20 cellular contexts compared by ENCODE assay signal in the genomic region with DNA sequence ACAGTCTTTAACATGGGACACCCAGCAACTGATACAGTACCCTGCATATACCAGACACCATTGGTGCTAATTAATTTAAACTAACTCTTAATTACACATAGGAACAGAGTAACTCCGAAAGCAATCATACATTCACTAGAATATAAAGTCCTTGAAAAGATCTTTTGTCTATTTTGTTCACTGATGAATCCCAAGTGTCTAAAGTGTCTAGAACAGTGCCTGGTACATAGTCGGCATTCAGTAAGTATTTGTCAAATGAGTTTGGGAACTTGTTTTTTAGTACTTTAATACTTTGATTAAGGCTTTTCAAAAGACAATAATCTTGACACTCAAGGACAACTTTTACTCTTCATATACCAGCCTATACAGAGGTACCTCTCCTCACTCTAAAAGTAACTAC. TPM values are rescaled to one million over a fixed set of nuclear protein-coding genes. Genes with fewer than 3 reads are reported as not detected.
DNase-seq lines count a peak whose midpoint lies in the region; ATAC-seq lines count a peak whose summit lies in the region.
"Had no signal": no experiment of that assay in that cellular context is flagged by ENCODE, and none has a peak within 500 bp of the region (broad histone marks: within the 10 kb centered on the region; RNA-seq: fewer than 3 reads in every experiment).

No MANE protein-coding gene starts in this region.

- H3K27me3 Mint-ChIP-seq in activated naive CD8-positive, alpha-beta T cell = no peaks in the 10 kb centered on the region
- H3K27me3 Mint-ChIP-seq in activated naive CD8-positive, alpha-beta T cell treated with anti-CD3 and anti-CD28 coated beads, Interleukin-2, amount 50 U/mL, for 24 hours = no peaks in the 10 kb centered on the region
- H3K27me3 Mint-ChIP-seq in IgD-negative memory B cell = no peaks in the 10 kb centered on the region
- H3K27me3 Mint-ChIP-seq in effector memory CD8-positive, alpha-beta T cell = no peaks in the 10 kb centered on the region
- no peaks in the 10 kb centered on the region for H3K27me3 Mint-ChIP-seq in stimulated activated memory B cell treated with anti-CD40 and anti-IgM and Interleukin-4, amounts not matched to agents 10 μg/mL and 1 μg/mL and 100 μg/mL, for 72 hours

- H3K27ac Mint-ChIP-seq in activated naive CD8-positive, alpha-beta T cell = peak overlapping the region; percentile 34
- H3K27ac Mint-ChIP-seq in activated naive CD8-positive, alpha-beta T cell treated with anti-CD3 and anti-CD28 coated beads, Interleukin-2, amount 50 U/mL, for 24 hours = no peak overlapping the region
- H3K27ac Mint-ChIP-seq in IgD-negative memory B cell = peak overlapping the region; percentile 60 to 82 (median 67)
- H3K27ac Mint-ChIP-seq in effector memory CD8-positive, alpha-beta T cell = peak overlapping the region; percentile 56 to 75
- peak overlapping the region; percentile 12 for H3K27ac Mint-ChIP-seq in stimulated activated memory B cell treated with anti-CD40 and anti-IgM and Interleukin-4, amounts not matched to agents 10 μg/mL and 1 μg/mL and 100 μg/mL, for 72 hours

- peak overlapping the region; percentile 10 for H3K4me3 Mint-ChIP-seq in activated naive CD8-positive, alpha-beta T cell
- no peak overlapping the region for H3K4me3 Mint-ChIP-seq in activated naive CD8-positive, alpha-beta T cell treated with anti-CD3 and anti-CD28 coated beads, Interleukin-2, amount 50 U/mL, for 24 hours
- H3K4me3 Mint-ChIP-seq in IgD-negative memory B cell = peak overlapping the region in 1 of 4 donors; percentile 23
- H3K4me3 Mint-ChIP-seq in effector memory CD8-positive, alpha-beta T cell = peak overlapping the region in 1 of 2 donors; percentile 31
- no peak overlapping the region for H3K4me3 Mint-ChIP-seq in stimulated activated memory B cell treated with anti-CD40 and anti-IgM and Interleukin-4, amounts not matched to agents 10 μg/mL and 1 μg/mL and 100 μg/mL, for 72 hours

- DNase-seq in activated naive CD8-positive, alpha-beta T cell treated with anti-CD3 and anti-CD28 coated beads, Interleukin-2, amount 50 U/mL, for 24 hours = no peak
- DNase-seq in effector memory CD8-positive, alpha-beta T cell = no peak
- DNase-seq in NCI-H187 (lab: John Stamatoyannopoulos, UW) (no peak), islet precursor cell (no peak), GOT3 (lab: John Stamatoyannopoulos, UW) (no peak)
- DNase-seq: ACHN; activated CD4-positive, CD25-positive, alpha-beta regulatory T cell treated with anti-CD3 and anti-CD28 coated beads, Interleukin-2, amount 50 U/mL, for 72 hours; activated gamma-delta T cell; anterior cingulate cortex; DMS53; left ventricle myocardium superior; MG63; NCI-H1694 treated with DMSO at 0.1 percent for 48 hours; NCI-H226; Peyer's patch; stimulated activated CD4-positive, alpha-beta T cell treated with anti-CD3 and anti-CD28 coated beads, Interleukin-2, amount 100 ng/mL, for 24 hours; T1000 had no signal

- ATAC-seq in activated naive CD8-positive, alpha-beta T cell treated with anti-CD3 and anti-CD28 coated beads, Interleukin-2, amount 50 U/mL, for 24 hours = no peak
- peak; percentile 33 for ATAC-seq in effector memory CD8-positive, alpha-beta T cell (replicated peaks)
- ATAC-seq in stimulated activated memory B cell treated with anti-CD40 and anti-IgM and Interleukin-4, amounts not matched to agents 10 μg/mL and 1 μg/mL and 100 μg/mL, for 72 hours = no peak
- ATAC-seq: left ventricle myocardium superior had no signal

- H3K4me1 Mint-ChIP-seq in activated naive CD8-positive, alpha-beta T cell (ENCODE audit: low read depth) = peaks cover 61% of the 10 kb centered on the region
- H3K4me1 Mint-ChIP-seq in activated naive CD8-positive, alpha-beta T cell treated with anti-CD3 and anti-CD28 coated beads, Interleukin-2, amount 50 U/mL, for 24 hours = peaks cover 62% of the 10 kb centered on the region
- H3K4me1 Mint-ChIP-seq in IgD-negative memory B cell = peaks cover 40 to 51% (median 41%) of the 10 kb centered on the region in 3 donors
- H3K4me1 Mint-ChIP-seq in effector memory CD8-positive, alpha-beta T cell (ENCODE audit: low read depth in 2 of 2) = peaks cover 35 to 56% of the 10 kb centered on the region in 2 donors
- peaks cover 57% of the 10 kb centered on the region for H3K4me1 Mint-ChIP-seq in stimulated activated memory B cell treated with anti-CD40 and anti-IgM and Interleukin-4, amounts not matched to agents 10 μg/mL and 1 μg/mL and 100 μg/mL, for 72 hours

- no peaks in the 10 kb centered on the region for H3K9me3 Mint-ChIP-seq in activated naive CD8-positive, alpha-beta T cell (ENCODE audit: low read depth)
- no peaks in the 10 kb centered on the region for H3K9me3 Mint-ChIP-seq in activated naive CD8-positive, alpha-beta T cell treated with anti-CD3 and anti-CD28 coated beads, Interleukin-2, amount 50 U/mL, for 24 hours
- no peaks in the 10 kb centered on the region for H3K9me3 Mint-ChIP-seq in IgD-negative memory B cell
- H3K9me3 Mint-ChIP-seq in effector memory CD8-positive, alpha-beta T cell = no peaks in the 10 kb centered on the region
- no peaks in the 10 kb centered on the region for H3K9me3 Mint-ChIP-seq in stimulated activated memory B cell treated with anti-CD40 and anti-IgM and Interleukin-4, amounts not matched to agents 10 μg/mL and 1 μg/mL and 100 μg/mL, for 72 hours

- no peaks in the 10 kb centered on the region for H3K36me3 Mint-ChIP-seq in activated naive CD8-positive, alpha-beta T cell
- peaks cover 14% of the 10 kb centered on the region for H3K36me3 Mint-ChIP-seq in activated naive CD8-positive, alpha-beta T cell treated with anti-CD3 and anti-CD28 coated beads, Interleukin-2, amount 50 U/mL, for 24 hours (ENCODE audit: low read depth)
- peaks cover 5% of the 10 kb centered on the region for H3K36me3 Mint-ChIP-seq in IgD-negative memory B cell
- H3K36me3 Mint-ChIP-seq in effector memory CD8-positive, alpha-beta T cell (ENCODE audit: insufficient read depth) = peaks cover 28% of the 10 kb centered on the region
- peaks cover 5% of the 10 kb centered on the region for H3K36me3 Mint-ChIP-seq in stimulated activated memory B cell treated with anti-CD40 and anti-IgM and Interleukin-4, amounts not matched to agents 10 μg/mL and 1 μg/mL and 100 μg/mL, for 72 hours

RNA-seq across cellular contexts. Expression of a gene that starts 13.8 kb away (rescaled TPM):
- polyA plus RNA-seq in IgD-negative memory B cell = 54.4 TPM
